18 cellular contexts compared by ENCODE assay signal in the genomic region with DNA sequence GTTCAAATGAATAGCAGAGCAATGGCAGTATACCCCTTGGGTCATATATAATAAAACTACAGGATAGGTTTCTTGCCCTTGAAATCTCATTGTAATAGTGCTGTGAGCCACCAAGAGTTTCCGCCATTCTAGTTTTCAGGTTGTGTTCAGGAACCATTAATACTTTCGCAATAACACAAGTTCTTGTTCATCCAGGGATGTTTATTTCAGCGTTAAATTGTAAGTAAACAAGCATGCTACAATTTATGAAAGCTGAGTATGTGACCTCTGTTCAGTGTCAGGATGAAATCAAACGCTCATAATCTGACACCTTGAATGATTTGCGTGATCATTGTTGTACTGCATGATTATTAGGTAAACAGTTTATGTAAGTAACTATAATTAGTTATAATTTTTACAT.
"Had no signal": no experiment of that assay in that cellular context is flagged by ENCODE, and none has a peak within 500 bp of the region (broad histone marks: within the 10 kb centered on the region; RNA-seq: fewer than 3 reads in every experiment).

No MANE protein-coding gene starts in this region.

- ATAC-seq: left cardiac atrium, lower lobe of right lung had no signal

- DNase-seq: effector CD4-positive, alpha-beta T cell; endodermal cell; foreskin melanocyte; head of caudate nucleus; kidney; left cardiac atrium; left ventricle myocardium inferior; lower lobe of right lung; midbrain; small intestine; stimulated activated CD4-positive, alpha-beta T cell treated with anti-CD3 and anti-CD28 coated beads, Interleukin-2, amount 100 ng/mL, for 48 hours; stimulated activated naive CD4-positive, alpha-beta T cell treated with Interleukin-2 at 50 U/mL for 16 hours; thyroid gland had no signal

- H3K27ac ChIP-seq: coronary artery, hepatocyte, left ventricle myocardium inferior, lower lobe of right lung, thyroid gland had no signal

- H3K27ac Mint-ChIP-seq: endodermal cell, type B pancreatic cell had no signal

- H3K27me3 ChIP-seq: hepatocyte, thyroid gland had no signal

- H3K9me3 Mint-ChIP-seq: endodermal cell; memory B cell; natural killer cell treated with Interleukin-12 subunit alpha and Interleukin-12 subunit beta and Interleukin-15 and Interleukin-18, amount 100 ng/mL, for 72 hours; type B pancreatic cell had no signal

- H2AFZ ChIP-seq: hepatocyte had no signal

- H3K4me3 ChIP-seq: coronary artery, hepatocyte, left ventricle myocardium inferior, lower lobe of right lung, thyroid gland had no signal

- H3K4me2 ChIP-seq: hepatocyte had no signal

- H3K36me3 ChIP-seq: left ventricle myocardium inferior, lower lobe of right lung, thyroid gland had no signal

- H3K4me3 Mint-ChIP-seq: endodermal cell, type B pancreatic cell had no signal

- H3K9me3 ChIP-seq: left ventricle myocardium inferior, lower lobe of right lung, thyroid gland had no signal

- H3K36me3 Mint-ChIP-seq: natural killer cell treated with Interleukin-12 subunit alpha and Interleukin-12 subunit beta and Interleukin-15 and Interleukin-18, amount 100 ng/mL, for 72 hours had no signal

- H3K27me3 Mint-ChIP-seq: type B pancreatic cell had no signal
